ENCODE assay signal across 11 cellular contexts in genomic region chr6:43268782-43269272, GRCh38. TPM values are rescaled to one million over a fixed set of nuclear protein-coding genes. Genes with fewer than 3 reads are reported as not detected.
DNase-seq lines count a peak whose midpoint lies in the region; ATAC-seq and TF ChIP-seq lines count a peak whose summit lies in the region.
"Had no signal": no experiment of that assay in that cellular context is flagged by ENCODE, and none has a peak within 500 bp of the region (broad histone marks: within the 10 kb centered on the region; RNA-seq: fewer than 3 reads in every experiment).

No MANE protein-coding gene starts in this region.

- H3K4me1 ChIP-seq in GM23338 (ENCODE audit: insufficient read depth) (peaks cover 14% of the 10 kb centered on the region), gastroesophageal sphincter (peaks cover 0 to 34% (median 15%) of the 10 kb centered on the region in 3 donors), skeletal muscle satellite cell (ENCODE audit: control insufficient read depth, insufficient read depth, low read length) (peaks cover 6% of the 10 kb centered on the region), SJCRH30 (peaks cover 6% of the 10 kb centered on the region; the same call in 1 of the 2 replicates)

- H3K4me2 ChIP-seq in GM23338 (peak overlapping the region; percentile 84), skeletal muscle satellite cell (ENCODE audit: low read length) (no peak overlapping the region)

- DNase-seq in GM23338 (ENCODE audit: low spot score) (no peak), WERI-Rb-1 (no peak), kidney tubule cell (ENCODE audit: low spot score) (no peak), SJCRH30 (no peak), inferior parietal cortex (ENCODE audit: extremely low spot score) (no peak), NCI-H1105 treated with DMSO at 0.1 percent for 48 hours (lab: John Stamatoyannopoulos, UW) (no peak)
- DNase-seq: NCI-H446 had no signal

- H3F3A ChIP-seq in GM23338 (replicated peaks; ENCODE audit: low read depth), result no peaks in the 10 kb centered on the region

- peak overlapping the region; percentile 64 for H3K4me3 Mint-ChIP-seq in GM23338

- ATAC-seq in GM23338 (no peak), gastroesophageal sphincter (no peak)

- no peaks in the 10 kb centered on the region for H3K79me2 ChIP-seq in GM23338 (replicated peaks; ENCODE audit: insufficient read depth)

- no peak for TF ChIP-seq POLR2A in gastroesophageal sphincter (IDR thresholded peaks at IDR 0.05)

- no peaks in the 10 kb centered on the region for H4K20me1 ChIP-seq in GM23338 (replicated peaks; ENCODE audit: insufficient read depth)

- H3K9me2 ChIP-seq in GM23338 (ENCODE audit: insufficient read depth), result no peaks in the 10 kb centered on the region

- H3K9ac ChIP-seq in skeletal muscle satellite cell (ENCODE audit: low read depth, low read length), result no peak overlapping the region

- WGBS in gastroesophageal sphincter (ENCODE audit: low coverage in 1 of 2), 2 donors, result 40 to 60% methylated on average over 3 to 5 of the region's 10 CpGs

- no peaks in the 10 kb centered on the region for H3K9me3 Mint-ChIP-seq in GM23338

- peaks cover 34% of the 10 kb centered on the region for H3K4me1 Mint-ChIP-seq in GM23338

- no peak for TF ChIP-seq CTCF in GM23338 (conservative IDR thresholded peaks at IDR 0.05; ENCODE audit: low read depth in 2 of 2)
- TF ChIP-seq CTCF in WERI-Rb-1 (IDR thresholded peaks at IDR 0.05; ENCODE audit: low read depth, low read length), result no peak
- no peak for TF ChIP-seq CTCF in gastroesophageal sphincter (IDR thresholded peaks at IDR 0.05)

- H3K36me3 ChIP-seq in GM23338 (ENCODE audit: insufficient read depth) (no peaks in the 10 kb centered on the region), WERI-Rb-1 (no peaks in the 10 kb centered on the region), gastroesophageal sphincter (no peaks in the 10 kb centered on the region), skeletal muscle satellite cell (ENCODE audit: insufficient read depth, low read length) (no peaks in the 10 kb centered on the region), SJCRH30 (no peaks in the 10 kb centered on the region)

- TF ChIP-seq EP300 in gastroesophageal sphincter (IDR thresholded peaks at IDR 0.05), result no peak

- no peaks in the 10 kb centered on the region for H3K9me3 ChIP-seq in WERI-Rb-1 (ENCODE audit: severe bottlenecking)
- H3K9me3 ChIP-seq in gastroesophageal sphincter, result no peaks in the 10 kb centered on the region
- H3K9me3 ChIP-seq in skeletal muscle satellite cell (replicated peaks; ENCODE audit: low read length), result no peaks in the 10 kb centered on the region
- no peaks in the 10 kb centered on the region for H3K9me3 ChIP-seq in SJCRH30 (replicated peaks)

- H2AFZ ChIP-seq in GM23338, result peak overlapping the region; percentile 84; the same call in 1 of the 2 replicates

- H3K4me3 ChIP-seq in GM23338, result peak overlapping the region; percentile 52
- no peak overlapping the region for H3K4me3 ChIP-seq in WERI-Rb-1 (ENCODE audit: low read depth, low read length)
- H3K4me3 ChIP-seq in gastroesophageal sphincter, result peak overlapping the region in 1 of 2 donors; percentile 48
- H3K4me3 ChIP-seq in skeletal muscle satellite cell (ENCODE audit: low read length), result peak overlapping the region; percentile 66
- no peak overlapping the region for H3K4me3 ChIP-seq in SJCRH30

- H3K27me3 ChIP-seq in GM23338 (ENCODE audit: insufficient read depth) (peaks cover 57% of the 10 kb centered on the region), WERI-Rb-1 (ENCODE audit: insufficient read depth, low read depth, severe bottlenecking) (no peaks in the 10 kb centered on the region), gastroesophageal sphincter (peaks cover 3% of the 10 kb centered on the region), skeletal muscle satellite cell (ENCODE audit: control insufficient read depth, insufficient read depth, low read length) (peaks cover 78% of the 10 kb centered on the region), SJCRH30 (no peaks in the 10 kb centered on the region; the same call in 1 of the 2 replicates)

- H3K27ac Mint-ChIP-seq in GM23338, result no peak overlapping the region

- peaks cover 43% of the 10 kb centered on the region for H3K27me3 Mint-ChIP-seq in GM23338 (ENCODE audit: insufficient read depth, low read depth, poor library complexity)

- H3K36me3 Mint-ChIP-seq in GM23338 (ENCODE audit: low read depth), result no peaks in the 10 kb centered on the region

- H3K27ac ChIP-seq in GM23338 (ENCODE audit: low read depth) (no peak overlapping the region), WERI-Rb-1 (peak overlapping the region; percentile 13; the same call in 1 of the 2 replicates), gastroesophageal sphincter (peak overlapping the region in 3 of 4 donors; percentile 79 to 80 (median 80)), SJCRH30 (no peak overlapping the region)

TF ChIP-seq in GM23338, 12 proteins besides CTCF, POLR2A, EP300 and RAD21 (continues in another document):
- TF ChIP-seq STAT1 (IDR thresholded peaks at IDR 0.05; ENCODE audit: unreplicated experiment), result no peak

RNA-seq across cellular contexts. Expression of gene TTBK1, which starts 25.5 kb away (rescaled TPM):
- total RNA-seq in GM23338 (2014; rRNA removed; shearing (Covaris generic)), result 1.1 and 1.2 TPM in 2 replicates
- polyA plus RNA-seq in GM23338 (2016; fragmentation: Nextera tagmentation; extraction: Ambion mirVana), result 0.14 and 0.29 TPM in 2 replicates
- total RNA-seq in gastroesophageal sphincter, result under 1 TPM in 2 of 4 donors, not detected in 2; 0.08 to 0.20 TPM
- total RNA-seq in skeletal muscle satellite cell (2012; rRNA removed), result under 0.01 TPM in 2 replicates
- total RNA-seq in SJCRH30 (2014; rRNA removed; shearing (Covaris generic)), result not detected in 2 replicates
- polyA plus RNA-seq: fibroblast of lung had no signal

RNA-seq across cellular contexts. Expression of gene SLC22A7, which starts 29.2 kb away (rescaled TPM):
- not detected in 2 replicates for total RNA-seq in GM23338 (2014; rRNA removed; shearing (Covaris generic))
- polyA plus RNA-seq in GM23338 (2016; fragmentation: Nextera tagmentation; extraction: Ambion mirVana), result 0.14 and 0.31 TPM in 2 replicates
- total RNA-seq in gastroesophageal sphincter, result not detected
- total RNA-seq in skeletal muscle satellite cell (2012; rRNA removed), result not detected in 2 replicates
- total RNA-seq in SJCRH30 (2014; rRNA removed; shearing (Covaris generic)), result not detected in 2 replicates
- total RNA-seq: fibroblast of lung; T-helper 1 cell treated with Interleukin-12 subunit alpha and Interleukin-12 subunit beta and Interleukin-4 antibody, amounts not matched to agents 30 ng/mL and 1 ng/mL, for 36 hours had no signal
- polyA plus RNA-seq: fibroblast of lung had no signal

RNA-seq across cellular contexts. Expression of gene DNPH1, which starts 39.5 kb away (rescaled TPM):
- total RNA-seq in GM23338 (2014; rRNA removed; shearing (Covaris generic)), result 18.0 and 29.2 TPM in 2 replicates
- 43.4 and 50.0 TPM in 2 replicates for polyA plus RNA-seq in GM23338 (2016; fragmentation: Nextera tagmentation; extraction: Ambion mirVana)
- total RNA-seq in gastroesophageal sphincter, result 10 to 100 TPM; 66.5 to 95.0 (median 86.6) TPM
- 52.4 and 58.1 TPM in 2 replicates for total RNA-seq in skeletal muscle satellite cell (2012; rRNA removed)
- total RNA-seq in SJCRH30 (2014; rRNA removed; shearing (Covaris generic)), result 23.8 and 31.4 TPM in 2 replicates

RNA-seq across cellular contexts. Expression of gene CRIP3, which starts 39.8 kb away (rescaled TPM):
- 18.8 and 22.0 TPM in 2 replicates for total RNA-seq in GM23338 (2014; rRNA removed; shearing (Covaris generic))
- polyA plus RNA-seq in GM23338 (2016; fragmentation: Nextera tagmentation; extraction: Ambion mirVana), result 36.0 and 39.9 TPM in 2 replicates
- total RNA-seq in gastroesophageal sphincter, result not detected
- not detected in 2 replicates for total RNA-seq in skeletal muscle satellite cell (2012; rRNA removed)
- not detected in 2 replicates for total RNA-seq in SJCRH30 (2014; rRNA removed; shearing (Covaris generic))
- total RNA-seq: fibroblast of lung; T-helper 1 cell treated with Interleukin-12 subunit alpha and Interleukin-12 subunit beta and Interleukin-4 antibody, amounts not matched to agents 30 ng/mL and 1 ng/mL, for 36 hours had no signal
- polyA plus RNA-seq: fibroblast of lung had no signal

Comparison
In these comparisons a context has a peak if more than half of its experiments do, and no peak if none do; other contexts are left out.
1. H3K27ac ChIP-seq: peak in WERI-Rb-1 (single experiment) and gastroesophageal sphincter (3 of 4); none in GM23338 (single experiment) and SJCRH30 (single experiment).
2. H3K4me3 ChIP-seq: peak in GM23338 (single experiment) and skeletal muscle satellite cell (single experiment); none in WERI-Rb-1 (single experiment) and SJCRH30 (single experiment).